18 cellular contexts compared by ENCODE assay signal in genomic region chr1:231557898-231558710, GRCh38. TPM values are rescaled to one million over a fixed set of nuclear protein-coding genes. Genes with fewer than 3 reads are reported as not detected.
DNase-seq lines count a peak whose midpoint lies in the region; ATAC-seq, FAIRE-seq and TF ChIP-seq lines count a peak whose summit lies in the region.
"Had no signal": no experiment of that assay in that cellular context is flagged by ENCODE, and none has a peak within 500 bp of the region (broad histone marks: within the 10 kb centered on the region; RNA-seq: fewer than 3 reads in every experiment).

No MANE protein-coding gene starts in this region.

- no peaks in the 10 kb centered on the region for H3K27me3 Mint-ChIP-seq in astrocyte (ENCODE audit: low read depth, unreplicated experiment)
- H3K27me3 Mint-ChIP-seq in type B pancreatic cell: no peaks in the 10 kb centered on the region
- H3K27me3 Mint-ChIP-seq: activated CD4-positive, alpha-beta T cell treated with anti-CD3 and anti-CD28 coated beads, Interleukin-2, amount 10 ng/mL, durations not matched to agents 24 days and 14 days; activated T-cell treated with anti-CD3 and anti-CD28 coated beads, Interleukin-2, amount 50 U/mL, for 24 hours; dendritic cell treated with granulocyte-macrophage colony-stimulating factor and Interleukin-4, amounts not matched to agents 40 ng/mL and 50 ng/mL, for 4 days; memory B cell; stimulated activated naive CD8-positive, alpha-beta T cell treated with anti-CD3 and anti-CD28 coated beads, Interleukin-15, Interleukin-2, amounts not matched to agents 100 ng/mL and 50 ng/mL, for 24 hours had no signal

- H3K27me3 ChIP-seq in astrocyte (ENCODE audit: insufficient read depth, low read length): no peaks in the 10 kb centered on the region
- H3K27me3 ChIP-seq: esophagus squamous epithelium had no signal

- H3K27ac Mint-ChIP-seq in astrocyte (ENCODE audit: unreplicated experiment) (no peak overlapping the region), type B pancreatic cell (no peak overlapping the region)
- H3K27ac Mint-ChIP-seq: activated CD4-positive, alpha-beta T cell treated with anti-CD3 and anti-CD28 coated beads, Interleukin-2, amount 10 ng/mL, durations not matched to agents 24 days and 14 days; dendritic cell treated with granulocyte-macrophage colony-stimulating factor and Interleukin-4, amounts not matched to agents 40 ng/mL and 50 ng/mL, for 4 days; stimulated activated naive CD8-positive, alpha-beta T cell treated with anti-CD3 and anti-CD28 coated beads, Interleukin-15, Interleukin-2, amounts not matched to agents 100 ng/mL and 50 ng/mL, for 24 hours had no signal

- no peak overlapping the region for H3K9ac ChIP-seq in astrocyte (ENCODE audit: low read length)

- no peak overlapping the region for H2AFZ ChIP-seq in astrocyte (ENCODE audit: low read depth, low read length)

- H3K4me2 ChIP-seq in astrocyte (ENCODE audit: low read length): no peak overlapping the region

- peaks cover 18% of the 10 kb centered on the region for H4K20me1 ChIP-seq in astrocyte (ENCODE audit: insufficient read depth, low read length)

- TF ChIP-seq CTCF in astrocyte (IDR thresholded peaks at IDR 0.05; ENCODE audit: insufficient read depth, low read depth, low read length) (no peak), type B pancreatic cell (conservative IDR thresholded peaks at IDR 0.05) (no peak)

- peaks cover 16% of the 10 kb centered on the region for H3K79me2 ChIP-seq in astrocyte (ENCODE audit: insufficient read depth, low read length)

- H3K27ac ChIP-seq in astrocyte (ENCODE audit: low read depth, low read length): no peak overlapping the region
- H3K27ac ChIP-seq: esophagus squamous epithelium had no signal

- H3K9me3 Mint-ChIP-seq in astrocyte (ENCODE audit: unreplicated experiment): no peaks in the 10 kb centered on the region
- H3K9me3 Mint-ChIP-seq in type B pancreatic cell: no peaks in the 10 kb centered on the region
- H3K9me3 Mint-ChIP-seq: activated CD4-positive, alpha-beta T cell treated with anti-CD3 and anti-CD28 coated beads, Interleukin-2, amount 10 ng/mL, durations not matched to agents 24 days and 14 days; activated T-cell treated with anti-CD3 and anti-CD28 coated beads, Interleukin-2, amount 50 U/mL, for 24 hours; dendritic cell treated with granulocyte-macrophage colony-stimulating factor and Interleukin-4, amounts not matched to agents 40 ng/mL and 50 ng/mL, for 4 days; memory B cell; stimulated activated naive CD8-positive, alpha-beta T cell treated with anti-CD3 and anti-CD28 coated beads, Interleukin-15, Interleukin-2, amounts not matched to agents 100 ng/mL and 50 ng/mL, for 24 hours had no signal

- no peak for ATAC-seq in GM19351 (IDR thresholded peaks at IDR 0.05; ENCODE audit: unreplicated experiment)

- DNase-seq in AG08395 (ENCODE audit: low spot score) (peak; percentile 27), HCEC 1CT (peak; percentile 66), astrocyte (ENCODE audit: low read depth) (peak; percentile 54), hepatic stellate cell (ENCODE audit: low spot score) (peak; percentile 9), kidney glomerular epithelial cell (lab: John Stamatoyannopoulos, UW) (no peak), type B pancreatic cell (ENCODE audit: extremely low spot score, unreplicated experiment) (no peak)
- no peak for DNase-seq in NK-92 treated with Interleukin-12 subunit alpha and Interleukin-12 subunit beta, amount 100 ng/mL, for 24 hours (lab: John Stamatoyannopoulos, UW)
- DNase-seq: activated CD4-positive, alpha-beta T cell treated with anti-CD3 and anti-CD28 coated beads, Interleukin-2, amount 10 ng/mL, durations not matched to agents 24 days and 14 days; activated T-cell treated with anti-CD3 and anti-CD28 coated beads, Interleukin-2, amount 50 U/mL, for 24 hours; amygdala; esophagus squamous epithelium; Karpas-422; NCI-H146; T-helper 9 cell had no signal

- H3K9me3 ChIP-seq in astrocyte (ENCODE audit: insufficient read depth, low read depth, low read length): no peaks in the 10 kb centered on the region
- H3K9me3 ChIP-seq: esophagus squamous epithelium had no signal

- H3K36me3 ChIP-seq in astrocyte (ENCODE audit: insufficient read depth, low read length): peaks cover 8% of the 10 kb centered on the region

- no peak for FAIRE-seq in astrocyte (lab: Jason Lieb, UNC)

- H3K4me3 Mint-ChIP-seq in astrocyte (ENCODE audit: unreplicated experiment): no peak overlapping the region
- H3K4me3 Mint-ChIP-seq in type B pancreatic cell: no peak overlapping the region
- H3K4me3 Mint-ChIP-seq: activated CD4-positive, alpha-beta T cell treated with anti-CD3 and anti-CD28 coated beads, Interleukin-2, amount 10 ng/mL, durations not matched to agents 24 days and 14 days; activated T-cell treated with anti-CD3 and anti-CD28 coated beads, Interleukin-2, amount 50 U/mL, for 24 hours; dendritic cell treated with granulocyte-macrophage colony-stimulating factor and Interleukin-4, amounts not matched to agents 40 ng/mL and 50 ng/mL, for 4 days; memory B cell; stimulated activated naive CD8-positive, alpha-beta T cell treated with anti-CD3 and anti-CD28 coated beads, Interleukin-15, Interleukin-2, amounts not matched to agents 100 ng/mL and 50 ng/mL, for 24 hours had no signal

- peaks cover 1% of the 10 kb centered on the region for H3K4me1 Mint-ChIP-seq in astrocyte (ENCODE audit: low read depth, unreplicated experiment)
- H3K4me1 Mint-ChIP-seq in type B pancreatic cell (ENCODE audit: unreplicated experiment): no peaks in the 10 kb centered on the region

- H3K4me3 ChIP-seq in astrocyte (ENCODE audit: insufficient read depth, low read depth, low read length): no peak overlapping the region
- H3K4me3 ChIP-seq: esophagus squamous epithelium had no signal

- H3K36me3 Mint-ChIP-seq in astrocyte (ENCODE audit: low read depth, unreplicated experiment) (peaks cover 7% of the 10 kb centered on the region), type B pancreatic cell (peaks cover 14% of the 10 kb centered on the region)

- H3K4me1 ChIP-seq in astrocyte (ENCODE audit: insufficient read depth, low read length): peaks cover 10% of the 10 kb centered on the region

RNA-seq across cellular contexts. Expression of gene TSNAX, which starts 29.6 kb away (rescaled TPM):
- total RNA-seq in astrocyte: 40.9 and 43.5 TPM in 2 replicates
- total RNA-seq in type B pancreatic cell (ENCODE audit: low replicate concordance): 28.0 and 34.0 TPM in 2 replicates

Comparison
In these comparisons a context has a peak if more than half of its experiments do, and no peak if none do; other contexts are left out.
1. DNase-seq: peak in AG08395 (single experiment), HCEC 1CT (single experiment), astrocyte (single experiment) and hepatic stellate cell (single experiment); none in kidney glomerular epithelial cell (single experiment), NK-92 treated with Interleukin-12 subunit alpha and Interleukin-12 subunit beta, amount 100 ng/mL, for 24 hours (single experiment) and type B pancreatic cell (single experiment).